ENCODE assay signal across 20 cellular contexts in genomic region chr15:43095243-43095642, GRCh38. TPM values are rescaled to one million over a fixed set of nuclear protein-coding genes. Genes with fewer than 3 reads are reported as not detected.
DNase-seq lines count a peak whose midpoint lies in the region; ATAC-seq, FAIRE-seq and TF ChIP-seq lines count a peak whose summit lies in the region.
"Had no signal": no experiment of that assay in that cellular context is flagged by ENCODE, and none has a peak within 500 bp of the region (broad histone marks: within the 10 kb centered on the region; RNA-seq: fewer than 3 reads in every experiment).

No MANE protein-coding gene starts in this region.

- in situ Hi-C loops in brain microvascular endothelial cell (cut with HindIII; ENCODE audit: low pct_ligation_motif_present, low sequenced_read_pairs) = no loop called here

- intact Hi-C loops in lower lobe of right lung (cut with DNase I) = no loop called here
- intact Hi-C loops in prostate gland (cut with DNase I) = no loop called here

- FAIRE-seq in HTR-8/SVneo (lab: Jason Lieb, UNC) = no peak
- FAIRE-seq: kidney had no signal

- H3K36me3 ChIP-seq in brain microvascular endothelial cell (replicated peaks) (peaks cover 2% of the 10 kb centered on the region), lower lobe of right lung (peaks cover 4% of the 10 kb centered on the region), prostate gland (no peaks in the 10 kb centered on the region)
- H3K36me3 ChIP-seq: right lobe of liver had no signal

- H3K9me3 ChIP-seq in lower lobe of right lung (no peaks in the 10 kb centered on the region), prostate gland (no peaks in the 10 kb centered on the region)
- H3K9me3 ChIP-seq: body of pancreas, neutrophil, right lobe of liver, suprapubic skin had no signal

- DNase-seq in EL (peak; percentile 37), NCI-H226 (peak; percentile 54), brain microvascular endothelial cell (peak; percentile 57), lower lobe of right lung (no peak), GM19240 (ENCODE audit: insufficient read length, low spot score) (no peak), prostate gland (ENCODE audit: low spot score) (no peak), HTR-8/SVneo (ENCODE audit: insufficient read length, low spot score) (no peak)
- DNase-seq: activated CD4-positive, alpha-beta T cell treated with anti-CD3 and anti-CD28 coated beads for 4 hours; activated naive CD4-positive, alpha-beta T cell treated with Interleukin-2 at 50 U/mL for 16 hours; body of pancreas; kidney; midbrain; MV-4-11; NCI-H2081; NCI-H526 treated with DMSO at 0.1 percent for 48 hours; right lobe of liver; T-helper 9 cell had no signal

- H3K4me1 ChIP-seq in lower lobe of right lung (peaks cover 18% of the 10 kb centered on the region), prostate gland (replicated peaks) (no peaks in the 10 kb centered on the region)
- H3K4me1 ChIP-seq: body of pancreas, right lobe of liver had no signal

- WGBS in prostate gland = 27% methylated on average over 1 of the region's 1 CpG

- no peaks in the 10 kb centered on the region for H3K27me3 ChIP-seq in brain microvascular endothelial cell (replicated peaks)
- no peaks in the 10 kb centered on the region for H3K27me3 ChIP-seq in lower lobe of right lung (ENCODE audit: low read depth)
- no peaks in the 10 kb centered on the region for H3K27me3 ChIP-seq in prostate gland (replicated peaks; ENCODE audit: insufficient read depth)
- H3K27me3 ChIP-seq: body of pancreas, neutrophil, right lobe of liver, suprapubic skin had no signal

- ATAC-seq in lower lobe of right lung (peak; percentile 49 to 70), GM18519 (IDR thresholded peaks at IDR 0.05; ENCODE audit: low FRiP score, unreplicated experiment) (no peak)
- ATAC-seq: body of pancreas, right lobe of liver had no signal

- TF ChIP-seq POLR2A in prostate gland (IDR thresholded peaks at IDR 0.05) = no peak

- H3K4me3 ChIP-seq in brain microvascular endothelial cell (ENCODE audit: low read depth, low read length) (no peak overlapping the region), lower lobe of right lung (no peak overlapping the region), prostate gland (no peak overlapping the region)
- H3K4me3 ChIP-seq: body of pancreas, right lobe of liver, suprapubic skin had no signal

- TF ChIP-seq CTCF in brain microvascular endothelial cell (IDR thresholded peaks at IDR 0.05; ENCODE audit: low read depth, low read length, missing control alignments) (no peak), lower lobe of right lung (IDR thresholded peaks at IDR 0.05) (no peak), prostate gland (IDR thresholded peaks at IDR 0.05) (no peak)

- peak overlapping the region; percentile 29 for H3K27ac ChIP-seq in brain microvascular endothelial cell
- H3K27ac ChIP-seq in lower lobe of right lung = no peak overlapping the region
- H3K27ac ChIP-seq in prostate gland = no peak overlapping the region
- H3K27ac ChIP-seq: body of pancreas, neutrophil, right lobe of liver, suprapubic skin had no signal

RNA-seq across cellular contexts. Expression of gene UBR1, which starts 10.6 kb away (rescaled TPM):
- total RNA-seq in lower lobe of right lung = 32.5 TPM
- total RNA-seq in prostate gland = 10 to 100 TPM; 27.2 to 28.0 TPM

RNA-seq across cellular contexts. Expression of gene TMEM62, which starts 38.1 kb away (rescaled TPM):
- total RNA-seq in lower lobe of right lung (26.2 TPM), prostate gland (10 to 100 TPM; 34.4 to 35.4 TPM)

Comparison
In these comparisons a context has a peak if more than half of its experiments do, and no peak if none do; other contexts are left out.
1. DNase-seq: peak in EL (single experiment), NCI-H226 (single experiment) and brain microvascular endothelial cell (single experiment); none in lower lobe of right lung (single experiment), GM19240 (single experiment), prostate gland (single experiment) and HTR-8/SVneo (single experiment).